In the genomic region with DNA sequence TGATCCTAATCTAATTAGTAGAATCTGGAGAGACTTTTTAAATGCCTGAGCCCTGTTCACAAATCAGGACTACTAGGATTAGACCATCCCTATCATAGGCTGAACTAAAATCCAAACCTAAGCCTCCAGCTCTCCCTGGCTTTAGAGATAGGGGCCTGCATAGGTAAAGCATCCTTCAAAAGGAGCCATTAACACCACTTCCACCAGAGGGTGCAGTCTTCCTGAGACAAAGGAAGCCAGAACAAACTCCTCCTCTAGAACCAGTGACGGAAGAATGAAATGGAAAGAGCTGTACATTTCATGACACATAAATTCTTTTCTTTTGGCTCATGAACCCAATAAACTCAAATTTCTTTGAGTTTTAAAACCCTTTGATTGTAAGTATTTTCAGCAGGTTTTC, we compare ENCODE assay signal across 9 cellular contexts.
DNase-seq lines count a peak whose midpoint lies in the region; ATAC-seq and TF ChIP-seq lines count a peak whose summit lies in the region.
"Had no signal": no experiment of that assay in that cellular context is flagged by ENCODE, and none has a peak within 500 bp of the region (broad histone marks: within the 10 kb centered on the region; RNA-seq: fewer than 3 reads in every experiment).

No MANE protein-coding gene starts in this region.

- peak; percentile 60 for TF ChIP-seq CTCF in chondrocyte (IDR thresholded peaks at IDR 0.05)

- intact Hi-C loops in left cardiac atrium (cut with DNase I), result no loop called here

- no peak overlapping the region for H3K4me3 Mint-ChIP-seq in chondrocyte (ENCODE audit: unreplicated experiment)
- H3K4me3 Mint-ChIP-seq: stimulated activated naive CD8-positive, alpha-beta T cell treated with anti-CD3 and anti-CD28 coated beads, Interleukin-15, Interleukin-2, amounts not matched to agents 100 ng/mL and 50 ng/mL, for 24 hours had no signal

- H3K4me1 Mint-ChIP-seq in chondrocyte (ENCODE audit: low read depth), result no peaks in the 10 kb centered on the region

- H3K27ac Mint-ChIP-seq in chondrocyte (ENCODE audit: unreplicated experiment), result no peak overlapping the region
- H3K27ac Mint-ChIP-seq: stimulated activated naive CD8-positive, alpha-beta T cell treated with anti-CD3 and anti-CD28 coated beads, Interleukin-15, Interleukin-2, amounts not matched to agents 100 ng/mL and 50 ng/mL, for 24 hours had no signal

- DNase-seq in DMS 273 (lab: John Stamatoyannopoulos, UW; ENCODE audit: unreplicated experiment) (peak; percentile 87), HT1080 (ENCODE audit: low read depth) (peak; percentile 71), NCI-H82 (lab: John Stamatoyannopoulos, UW) (peak; percentile 93), chondrocyte (ENCODE audit: low spot score) (no peak), pons (ENCODE audit: low spot score) (peak; percentile 67), dedifferentiated amniotic fluid mesenchymal stem cell (ENCODE audit: extremely low spot score) (no peak), left cardiac atrium (no peak)

- H3K36me3 Mint-ChIP-seq in chondrocyte (ENCODE audit: low read depth), result no peaks in the 10 kb centered on the region

- H3K27me3 Mint-ChIP-seq in chondrocyte (ENCODE audit: low read depth), result peaks cover 2% of the 10 kb centered on the region
- H3K27me3 Mint-ChIP-seq: stimulated activated naive CD8-positive, alpha-beta T cell treated with anti-CD3 and anti-CD28 coated beads, Interleukin-15, Interleukin-2, amounts not matched to agents 100 ng/mL and 50 ng/mL, for 24 hours had no signal

- peak; percentile 98 for ATAC-seq in GM21367 (IDR thresholded peaks at IDR 0.05; ENCODE audit: unreplicated experiment)
- no peak for ATAC-seq in left cardiac atrium

- no peaks in the 10 kb centered on the region for H3K9me3 Mint-ChIP-seq in chondrocyte (ENCODE audit: low read depth)
- H3K9me3 Mint-ChIP-seq: stimulated activated naive CD8-positive, alpha-beta T cell treated with anti-CD3 and anti-CD28 coated beads, Interleukin-15, Interleukin-2, amounts not matched to agents 100 ng/mL and 50 ng/mL, for 24 hours had no signal

Comparison
In these comparisons a context has a peak if more than half of its experiments do, and no peak if none do; other contexts are left out.
1. DNase-seq: peak in DMS 273 (single experiment), HT1080 (single experiment), NCI-H82 (single experiment) and pons (single experiment); none in chondrocyte (single experiment), dedifferentiated amniotic fluid mesenchymal stem cell (single experiment) and left cardiac atrium (single experiment).